In the genomic region with DNA sequence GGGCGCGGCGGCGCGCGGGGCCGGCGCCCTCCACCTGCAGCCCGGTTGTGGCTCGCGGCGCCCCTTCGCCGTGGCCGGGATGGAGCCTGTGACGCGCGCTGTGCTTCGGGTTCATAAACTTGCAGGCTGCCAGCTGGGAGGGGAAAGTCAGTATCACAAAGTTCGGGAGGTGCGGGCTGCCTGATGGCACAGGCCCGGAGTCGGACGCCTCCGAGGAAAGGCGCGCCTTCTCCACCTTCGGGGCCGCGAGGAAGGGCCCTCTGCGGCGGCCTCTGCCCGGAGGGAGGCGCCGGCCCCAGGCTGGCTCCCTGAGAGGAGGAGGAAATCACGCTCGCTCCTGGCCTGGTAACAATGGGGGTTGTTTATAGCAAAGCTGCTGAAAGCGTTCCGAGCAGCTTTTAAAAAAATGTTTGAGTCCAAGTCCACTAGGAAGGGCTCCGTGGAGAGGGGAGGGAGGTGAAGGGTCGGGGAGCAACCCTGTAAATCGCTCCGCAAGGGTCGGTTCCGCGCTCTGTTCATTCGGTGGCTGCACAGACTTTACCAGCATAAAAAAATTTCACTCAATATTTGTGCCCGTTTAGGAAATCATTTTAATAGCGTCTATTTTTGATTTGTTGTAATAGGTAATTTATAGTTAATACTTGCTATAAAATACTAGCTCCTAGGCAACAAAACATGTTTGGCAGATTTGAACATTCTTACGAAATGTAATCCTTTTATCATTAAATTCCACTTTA, we compare ENCODE assay signal across 8 cellular contexts. TPM values are rescaled to one million over a fixed set of nuclear protein-coding genes. Genes with fewer than 3 reads are reported as not detected.
DNase-seq lines count a peak whose midpoint lies in the region; TF ChIP-seq lines count a peak whose summit lies in the region.

No MANE protein-coding gene starts in this region.

- in situ Hi-C loops in HAP-1 (cut with MboI; ENCODE audit: low sequenced_read_pairs): no loop called here

- intact Hi-C loops in esophagus squamous epithelium (cut with DNase I) (no loop called here), thyroid gland (cut with DNase I) (no loop called here)

- H3K4me1 ChIP-seq in HAP-1 (peaks cover 15% of the 10 kb centered on the region), esophagus squamous epithelium (peaks cover 5 to 68% (median 21%) of the 10 kb centered on the region in 3 donors), thyroid gland (peaks cover 27 to 37% of the 10 kb centered on the region in 2 donors)

- H3K27me3 Mint-ChIP-seq in activated T-cell treated with anti-CD3 and anti-CD28 coated beads, Interleukin-2, amount 50 U/mL, for 24 hours: peaks cover 79% of the 10 kb centered on the region

- H3K36me3 ChIP-seq in HAP-1 (replicated peaks): peaks cover 3% of the 10 kb centered on the region; the same call in 1 of the 2 replicates
- H3K36me3 ChIP-seq in esophagus squamous epithelium: no peaks in the 10 kb centered on the region
- no peaks in the 10 kb centered on the region for H3K36me3 ChIP-seq in thyroid gland

- TF ChIP-seq POLR2A in esophagus squamous epithelium (IDR thresholded peaks at IDR 0.05) (no peak), thyroid gland (IDR thresholded peaks at IDR 0.05) (peak in 1 of 2 donors; percentile 65)

- H3K27me3 ChIP-seq in HAP-1 (ENCODE audit: low read depth): no peaks in the 10 kb centered on the region
- peaks cover 0 to 16% (median 0%) of the 10 kb centered on the region in 4 donors for H3K27me3 ChIP-seq in esophagus squamous epithelium
- no peaks in the 10 kb centered on the region for H3K27me3 ChIP-seq in thyroid gland

- WGBS in esophagus squamous epithelium, 2 donors: 2 to 4% methylated on average over 14 to 25 of the region's 50 CpGs
- WGBS in thyroid gland, 2 donors: 3 to 5% methylated on average over 21 to 32 of the region's 50 CpGs

- H3K27ac ChIP-seq in esophagus squamous epithelium (peak overlapping the region; percentile 93 to 95 (median 93)), thyroid gland (peak overlapping the region; percentile 78 to 95 (median 95))

- TF ChIP-seq CTCF in esophagus squamous epithelium (IDR thresholded peaks at IDR 0.05) (no peak), thyroid gland (IDR thresholded peaks at IDR 0.05) (no peak)

- H3K4me3 ChIP-seq in HAP-1 (peak overlapping the region; percentile 65), esophagus squamous epithelium (peak overlapping the region; percentile 59 to 87 (median 82)), thyroid gland (replicated peaks in 1 of 3) (peak overlapping the region; percentile 53 to 63 (median 58))

- H3K27ac Mint-ChIP-seq in activated T-cell treated with anti-CD3 and anti-CD28 coated beads, Interleukin-2, amount 50 U/mL, for 24 hours: peak overlapping the region; percentile 64

- H3K4me3 Mint-ChIP-seq in activated T-cell treated with anti-CD3 and anti-CD28 coated beads, Interleukin-2, amount 50 U/mL, for 24 hours: peak overlapping the region; percentile 80

- H3K36me3 Mint-ChIP-seq in activated T-cell treated with anti-CD3 and anti-CD28 coated beads, Interleukin-2, amount 50 U/mL, for 24 hours (ENCODE audit: low read depth): peaks cover 3% of the 10 kb centered on the region

- H3K4me1 Mint-ChIP-seq in activated T-cell treated with anti-CD3 and anti-CD28 coated beads, Interleukin-2, amount 50 U/mL, for 24 hours (ENCODE audit: low read depth): peaks cover 39% of the 10 kb centered on the region

- H3K9me3 ChIP-seq in HAP-1: no peaks in the 10 kb centered on the region
- no peaks in the 10 kb centered on the region for H3K9me3 ChIP-seq in esophagus squamous epithelium
- no peaks in the 10 kb centered on the region for H3K9me3 ChIP-seq in thyroid gland

- DNase-seq in NCI-H2029 (lab: John Stamatoyannopoulos, UW) (peak; percentile 13), NCI-H2029 treated with DMSO at 0.1 percent for 48 hours (lab: John Stamatoyannopoulos, UW) (no peak), HAP-1 (ENCODE audit: low spot score in 2 of 2) (peak; percentile 45 to 66), NCI-H1092 treated with DMSO at 0.1 percent for 48 hours (lab: John Stamatoyannopoulos, UW) (peak; percentile 74), esophagus squamous epithelium (lab: John Stamatoyannopoulos, UW) (no peak), mucosa of gallbladder (ENCODE audit: low spot score) (peak; percentile 31), thyroid gland (peak; percentile 61 to 62)
- peak; percentile 54 for DNase-seq in activated T-cell treated with anti-CD3 and anti-CD28 coated beads, Interleukin-2, amount 50 U/mL, for 24 hours

- no peaks in the 10 kb centered on the region for H3K9me3 Mint-ChIP-seq in activated T-cell treated with anti-CD3 and anti-CD28 coated beads, Interleukin-2, amount 50 U/mL, for 24 hours

RNA-seq across cellular contexts. Expression of gene AFDN, which starts 1.0 kb away (rescaled TPM):
- total RNA-seq in esophagus squamous epithelium (100 to 1,000 TPM in 3 of 4 donors, 10 to 100 TPM in 1; 93.8 to 250 (median 204) TPM), mucosa of gallbladder (226 TPM), thyroid gland (100 to 1,000 TPM; 196 to 311 (median 224) TPM)

Comparison
In these comparisons a context has a peak if more than half of its experiments do, and no peak if none do; other contexts are left out.
1. DNase-seq: peak in NCI-H2029 (single experiment), HAP-1 (2 of 2), NCI-H1092 treated with DMSO at 0.1 percent for 48 hours (single experiment), activated T-cell treated with anti-CD3 and anti-CD28 coated beads, Interleukin-2, amount 50 U/mL, for 24 hours (single experiment), mucosa of gallbladder (single experiment) and thyroid gland (2 of 2); none in NCI-H2029 treated with DMSO at 0.1 percent for 48 hours (single experiment) and esophagus squamous epithelium (single experiment).
2. Peak in every context shown above with its lines, with median percentiles within 50 percentile points of each other: H3K4me3 ChIP-seq.